8 cellular contexts compared by ENCODE assay signal in the genomic region with DNA sequence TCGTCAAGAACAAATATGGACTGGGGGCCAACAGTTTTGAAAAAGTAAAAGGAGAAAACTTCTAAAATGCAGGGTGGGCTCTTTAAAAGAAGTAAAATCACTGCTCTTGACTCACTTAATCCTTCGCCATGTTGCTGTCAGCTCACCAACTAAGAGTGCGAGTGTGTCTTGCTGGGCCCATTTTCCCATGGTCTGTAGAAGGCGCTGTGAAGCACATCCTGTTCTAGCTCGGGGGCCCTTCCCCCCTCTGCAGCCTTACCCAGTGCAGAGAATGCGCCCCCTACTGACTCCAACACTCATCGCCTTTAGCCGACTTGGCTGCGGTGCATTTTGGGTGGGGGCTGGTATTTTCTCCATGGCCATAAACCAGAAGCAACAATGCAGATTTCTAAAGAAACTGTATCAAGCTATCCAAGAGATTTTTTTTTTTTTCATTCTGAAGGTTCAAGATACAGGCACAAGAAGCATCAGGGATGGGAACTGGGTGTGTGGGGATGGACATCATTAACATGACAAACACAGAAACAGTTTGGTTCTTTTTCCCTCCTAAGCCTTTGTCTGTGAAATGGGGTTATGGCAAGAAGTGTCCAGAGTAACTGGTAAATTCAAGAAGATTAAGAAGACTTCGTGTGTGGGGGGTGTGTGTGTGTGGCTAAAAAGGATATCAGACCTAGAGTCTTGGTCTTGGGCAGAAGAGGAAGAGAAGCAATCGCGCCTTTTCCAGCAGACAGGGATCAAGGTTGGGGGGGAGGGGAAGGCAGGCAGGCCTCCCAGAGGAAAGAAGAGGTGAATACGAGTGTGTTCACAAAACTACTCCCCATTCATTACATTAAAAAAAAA.
DNase-seq lines count a peak whose midpoint lies in the region; ATAC-seq lines count a peak whose summit lies in the region.

No MANE protein-coding gene starts in this region.

- ATAC-seq in GM21367 (IDR thresholded peaks at IDR 0.05; ENCODE audit: unreplicated experiment) = peak; percentile 55

- DNase-seq in COLO829 (ENCODE audit: low spot score) (peak; percentile 96), HUDEP-2 (lab: John Stamatoyannopoulos, UW; ENCODE audit: unreplicated experiment in 76 of 76) (peak in 75 of 76 experiments; percentile 11 to 94 (median 87)), NOMO-1 treated with DMSO at 0.1 percent for 48 hours (lab: John Stamatoyannopoulos, UW; ENCODE audit: unreplicated experiment) (peak; percentile 95), epidermal melanocyte (ENCODE audit: insufficient read length, low spot score) (peak; percentile 80), middle frontal gyrus (ENCODE audit: extremely low spot score, low spot score) (peak; percentile 84)
- DNase-seq in activated CD8-positive, alpha-beta memory T cell treated with anti-CD3 and anti-CD28 coated beads, Interleukin-2, amount 50 U/mL, for 1 hour (ENCODE audit: extremely low read depth) = peak; percentile 91
- DNase-seq in stimulated activated CD8-positive, alpha-beta memory T cell treated with anti-CD3 and anti-CD28 coated beads, Interleukin-2, amount 100 ng/mL, for 1 hour (ENCODE audit: low read depth in 2 of 2) = peak; percentile 69 to 82

Comparison
In these comparisons a context has a peak if more than half of its experiments do, and no peak if none do; other contexts are left out.
1. Peak in every context shown above with its lines: DNase-seq and ATAC-seq.